Comparison of ENCODE assay signal across 1 cellular context in the genomic region with DNA sequence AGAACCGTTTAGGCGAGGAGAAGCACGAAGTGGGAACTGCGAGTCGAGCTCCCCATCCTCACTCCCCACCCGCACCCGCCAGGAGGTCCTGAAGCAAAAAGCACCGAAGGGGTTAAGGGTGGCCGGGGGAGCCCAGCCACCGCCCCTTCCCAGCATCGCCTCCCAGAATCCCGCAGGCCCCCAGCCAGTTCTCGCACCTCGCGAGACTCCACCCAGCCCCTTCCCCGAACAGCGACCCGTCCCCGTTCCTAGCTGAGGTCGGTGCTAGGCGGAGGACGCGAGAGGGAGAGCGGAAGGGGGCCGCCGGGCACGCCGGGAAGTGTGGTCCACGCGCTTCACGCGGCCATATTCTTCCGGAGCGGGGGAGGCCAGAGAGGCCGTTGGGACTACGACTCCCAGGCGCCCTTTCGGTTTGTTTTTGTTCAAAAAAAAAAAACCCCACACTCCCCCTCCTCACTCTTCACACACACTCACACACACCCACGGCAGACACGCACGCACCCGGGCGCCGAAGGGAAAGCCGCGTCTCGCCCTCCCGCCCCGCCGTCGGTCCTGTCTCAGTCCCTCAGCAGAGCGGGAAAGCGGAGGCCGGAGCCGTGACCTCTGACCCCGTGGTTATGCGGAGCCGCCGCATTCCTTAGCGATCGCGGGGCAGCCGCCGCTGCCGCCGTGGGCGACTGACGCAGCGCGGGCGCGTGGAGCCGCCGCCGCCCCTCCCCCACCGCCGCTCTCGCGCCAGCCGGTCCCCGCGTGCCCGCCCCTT.
TF ChIP-seq lines count a peak whose summit lies in the region.

A gene (plus strand): TSS at position 463 of the 763 bp plus-strand sequence. CDS start 445 bp downstream, outside the sequence.

TF ChIP-seq in HepG2, 621 proteins besides CTCF, POLR2A, EP300 and RAD21 (continued from another document and continues in another):
- TF ChIP-seq ATAD3A (CRISPR knock-in tag; IDR thresholded peaks at IDR 0.05) (no peak), ZNF570 (CRISPR knock-in tag; IDR thresholded peaks at IDR 0.05; ENCODE audit: borderline replicate concordance) (0 out of 2 replicates have a peak, but pooled peaks have one; percentile 50), ZNF451 (CRISPR knock-in tag; IDR thresholded peaks at IDR 0.05) (no peak), HCFC1 (IDR thresholded peaks at IDR 0.05; ENCODE audit: low read depth, low read length) (peak; percentile 99), ZNF737 (CRISPR knock-in tag; IDR thresholded peaks at IDR 0.05; ENCODE audit: borderline replicate concordance) (no peak), FOSL2 (CRISPR knock-in tag; IDR thresholded peaks at IDR 0.05) (peak; percentile 62), ZBTB3 (CRISPR knock-in tag; IDR thresholded peaks at IDR 0.05; ENCODE audit: borderline replicate concordance, low read depth) (peak; percentile 75; the same call in 1 of the 2 replicates), ZNF337 (CRISPR knock-in tag; IDR thresholded peaks at IDR 0.05; ENCODE audit: borderline replicate concordance, low read depth) (peak; percentile 89; the same call in 1 of the 2 replicates), PAWR (CRISPR knock-in tag; IDR thresholded peaks at IDR 0.05; ENCODE audit: borderline replicate concordance) (0 out of 2 replicates have a peak, but pooled peaks have one; percentile 67), FOXJ3 (CRISPR knock-in tag; IDR thresholded peaks at IDR 0.05; ENCODE audit: borderline replicate concordance) (peak; percentile 90; the same call in 1 of the 2 replicates), ELF1 (CRISPR knock-in tag; IDR thresholded peaks at IDR 0.05) (peak; percentile 98), SOX13 (IDR thresholded peaks at IDR 0.05) (peak; percentile 55; the same call in 1 of the 2 replicates), SOX13 (CRISPR knock-in tag; conservative IDR thresholded peaks at IDR 0.05 in 1 of 2, IDR thresholded peaks at IDR 0.05 in 1 of 2) (peak in 1 of 2 experiments; percentile 76; a peak in 2 of 4 replicates), GLI4 (CRISPR knock-in tag; IDR thresholded peaks at IDR 0.05; ENCODE audit: borderline replicate concordance) (peak; percentile 71; the same call in 1 of the 2 replicates), HNRNPLL (IDR thresholded peaks at IDR 0.05; ENCODE audit: low read depth, low read length, poor library complexity, severe bottlenecking) (peak; percentile 96), NFRKB (IDR thresholded peaks at IDR 0.05) (no peak), ARID2 (CRISPR knock-in tag; IDR thresholded peaks at IDR 0.05; ENCODE audit: borderline replicate concordance) (no peak; the same call in 1 of the 2 replicates), ZNF343 (CRISPR knock-in tag; IDR thresholded peaks at IDR 0.05) (peak; percentile 97), TBL1XR1 (IDR thresholded peaks at IDR 0.05; ENCODE audit: borderline replicate concordance, low read length, partially characterized antibody) (peak; percentile 94), MIER2 (CRISPR knock-in tag; IDR thresholded peaks at IDR 0.05) (peak; percentile 84), NFYC (CRISPR knock-in tag; IDR thresholded peaks at IDR 0.05) (peak; percentile 61), THYN1 (CRISPR knock-in tag; IDR thresholded peaks at IDR 0.05; ENCODE audit: borderline replicate concordance, low read depth) (0 out of 2 replicates have a peak, but pooled peaks have one; percentile 88), ZNF263 (CRISPR knock-in tag; IDR thresholded peaks at IDR 0.05) (peak; percentile 80), MTF1 (CRISPR knock-in tag; IDR thresholded peaks at IDR 0.05) (no peak), ZNF382 (CRISPR knock-in tag; IDR thresholded peaks at IDR 0.05; ENCODE audit: borderline replicate concordance) (no peak), TAF1 (CRISPR knock-in tag; IDR thresholded peaks at IDR 0.05) (peak; percentile 100), CEBPG (CRISPR knock-in tag; IDR thresholded peaks at IDR 0.05) (no peak; the same call in 1 of the 2 replicates), HOXA9 (CRISPR knock-in tag; IDR thresholded peaks at IDR 0.05; ENCODE audit: borderline replicate concordance) (0 out of 2 replicates have a peak, but pooled peaks have one; percentile 3), AHR (CRISPR knock-in tag; IDR thresholded peaks at IDR 0.05) (peak; percentile 98; the same call in 1 of the 2 replicates), ZNF879 (CRISPR knock-in tag; IDR thresholded peaks at IDR 0.05) (no peak; the same call in 1 of the 2 replicates), HNF4A (CRISPR knock-in tag; IDR thresholded peaks at IDR 0.05) (peak; percentile 50), ZNF12 (CRISPR knock-in tag; IDR thresholded peaks at IDR 0.05) (peak; percentile 72), CBX1 (IDR thresholded peaks at IDR 0.05; ENCODE audit: low read depth) (peak; percentile 97), ZNF543 (CRISPR knock-in tag; IDR thresholded peaks at IDR 0.05) (peak; percentile 99)
- TF ChIP-seq, protein P1, sequence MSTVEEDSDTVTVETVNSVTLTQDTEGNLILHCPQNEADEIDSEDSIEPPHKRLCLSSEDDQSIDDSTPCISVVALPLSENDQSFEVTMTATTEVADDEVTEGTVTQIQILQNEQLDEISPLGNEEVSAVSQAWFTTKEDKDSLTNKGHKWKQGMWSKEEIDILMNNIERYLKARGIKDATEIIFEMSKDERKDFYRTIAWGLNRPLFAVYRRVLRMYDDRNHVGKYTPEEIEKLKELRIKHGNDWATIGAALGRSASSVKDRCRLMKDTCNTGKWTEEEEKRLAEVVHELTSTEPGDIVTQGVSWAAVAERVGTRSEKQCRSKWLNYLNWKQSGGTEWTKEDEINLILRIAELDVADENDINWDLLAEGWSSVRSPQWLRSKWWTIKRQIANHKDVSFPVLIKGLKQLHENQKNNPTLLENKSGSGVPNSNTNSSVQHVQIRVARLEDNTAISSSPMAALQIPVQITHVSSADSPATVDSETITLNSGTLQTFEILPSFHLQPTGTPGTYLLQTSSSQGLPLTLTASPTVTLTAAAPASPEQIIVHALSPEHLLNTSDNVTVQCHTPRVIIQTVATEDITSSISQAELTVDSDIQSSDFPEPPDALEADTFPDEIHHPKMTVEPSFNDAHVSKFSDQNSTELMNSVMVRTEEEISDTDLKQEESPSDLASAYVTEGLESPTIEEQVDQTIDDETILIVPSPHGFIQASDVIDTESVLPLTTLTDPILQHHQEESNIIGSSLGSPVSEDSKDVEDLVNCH (CRISPR knock-in tag; IDR thresholded peaks at IDR 0.05) = peak; percentile 82; the same call in 1 of the 2 replicates
- TF ChIP-seq, protein P2, sequence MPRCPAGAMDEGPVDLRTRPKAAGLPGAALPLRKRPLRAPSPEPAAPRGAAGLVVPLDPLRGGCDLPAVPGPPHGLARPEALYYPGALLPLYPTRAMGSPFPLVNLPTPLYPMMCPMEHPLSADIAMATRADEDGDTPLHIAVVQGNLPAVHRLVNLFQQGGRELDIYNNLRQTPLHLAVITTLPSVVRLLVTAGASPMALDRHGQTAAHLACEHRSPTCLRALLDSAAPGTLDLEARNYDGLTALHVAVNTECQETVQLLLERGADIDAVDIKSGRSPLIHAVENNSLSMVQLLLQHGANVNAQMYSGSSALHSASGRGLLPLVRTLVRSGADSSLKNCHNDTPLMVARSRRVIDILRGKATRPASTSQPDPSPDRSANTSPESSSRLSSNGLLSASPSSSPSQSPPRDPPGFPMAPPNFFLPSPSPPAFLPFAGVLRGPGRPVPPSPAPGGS (CRISPR knock-in tag; IDR thresholded peaks at IDR 0.05) = peak; percentile 91; the same call in 1 of the 2 replicates
- TF ChIP-seq, protein P3, sequence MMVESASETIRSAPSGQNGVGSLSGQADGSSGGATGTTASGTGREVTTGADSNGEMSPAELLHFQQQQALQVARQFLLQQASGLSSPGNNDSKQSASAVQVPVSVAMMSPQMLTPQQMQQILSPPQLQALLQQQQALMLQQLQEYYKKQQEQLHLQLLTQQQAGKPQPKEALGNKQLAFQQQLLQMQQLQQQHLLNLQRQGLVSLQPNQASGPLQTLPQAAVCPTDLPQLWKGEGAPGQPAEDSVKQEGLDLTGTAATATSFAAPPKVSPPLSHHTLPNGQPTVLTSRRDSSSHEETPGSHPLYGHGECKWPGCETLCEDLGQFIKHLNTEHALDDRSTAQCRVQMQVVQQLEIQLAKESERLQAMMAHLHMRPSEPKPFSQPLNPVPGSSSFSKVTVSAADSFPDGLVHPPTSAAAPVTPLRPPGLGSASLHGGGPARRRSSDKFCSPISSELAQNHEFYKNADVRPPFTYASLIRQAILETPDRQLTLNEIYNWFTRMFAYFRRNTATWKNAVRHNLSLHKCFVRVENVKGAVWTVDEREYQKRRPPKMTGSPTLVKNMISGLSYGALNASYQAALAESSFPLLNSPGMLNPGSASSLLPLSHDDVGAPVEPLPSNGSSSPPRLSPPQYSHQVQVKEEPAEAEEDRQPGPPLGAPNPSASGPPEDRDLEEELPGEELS (CRISPR knock-in tag; IDR thresholded peaks at IDR 0.05) = peak; percentile 86
- TF ChIP-seq, protein P4, sequence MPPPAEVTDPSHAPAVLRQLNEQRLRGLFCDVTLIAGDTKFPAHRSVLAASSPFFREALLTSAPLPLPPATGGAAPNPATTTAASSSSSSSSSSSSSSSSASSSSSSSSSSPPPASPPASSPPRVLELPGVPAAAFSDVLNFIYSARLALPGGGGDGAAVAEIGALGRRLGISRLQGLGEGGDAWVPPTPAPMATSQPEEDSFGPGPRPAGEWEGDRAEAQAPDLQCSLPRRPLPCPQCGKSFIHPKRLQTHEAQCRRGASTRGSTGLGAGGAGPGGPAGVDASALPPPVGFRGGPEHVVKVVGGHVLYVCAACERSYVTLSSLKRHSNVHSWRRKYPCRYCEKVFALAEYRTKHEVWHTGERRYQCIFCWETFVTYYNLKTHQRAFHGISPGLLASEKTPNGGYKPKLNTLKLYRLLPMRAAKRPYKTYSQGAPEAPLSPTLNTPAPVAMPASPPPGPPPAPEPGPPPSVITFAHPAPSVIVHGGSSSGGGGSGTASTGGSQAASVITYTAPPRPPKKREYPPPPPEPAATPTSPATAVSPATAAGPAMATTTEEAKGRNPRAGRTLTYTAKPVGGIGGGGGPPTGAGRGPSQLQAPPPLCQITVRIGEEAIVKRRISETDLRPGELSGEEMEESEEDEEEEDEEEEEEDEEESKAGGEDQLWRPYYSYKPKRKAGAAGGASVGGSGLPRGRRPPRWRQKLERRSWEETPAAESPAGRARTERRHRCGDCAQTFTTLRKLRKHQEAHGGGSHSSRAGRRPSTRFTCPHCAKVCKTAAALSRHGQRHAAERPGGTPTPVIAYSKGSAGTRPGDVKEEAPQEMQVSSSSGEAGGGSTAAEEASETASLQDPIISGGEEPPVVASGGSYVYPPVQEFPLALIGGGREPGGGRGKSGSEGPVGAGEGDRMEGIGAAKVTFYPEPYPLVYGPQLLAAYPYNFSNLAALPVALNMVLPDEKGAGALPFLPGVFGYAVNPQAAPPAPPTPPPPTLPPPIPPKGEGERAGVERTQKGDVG (CRISPR knock-in tag; IDR thresholded peaks at IDR 0.05; ENCODE audit: borderline replicate concordance) = peak; percentile 99
- TF ChIP-seq, protein P5, sequence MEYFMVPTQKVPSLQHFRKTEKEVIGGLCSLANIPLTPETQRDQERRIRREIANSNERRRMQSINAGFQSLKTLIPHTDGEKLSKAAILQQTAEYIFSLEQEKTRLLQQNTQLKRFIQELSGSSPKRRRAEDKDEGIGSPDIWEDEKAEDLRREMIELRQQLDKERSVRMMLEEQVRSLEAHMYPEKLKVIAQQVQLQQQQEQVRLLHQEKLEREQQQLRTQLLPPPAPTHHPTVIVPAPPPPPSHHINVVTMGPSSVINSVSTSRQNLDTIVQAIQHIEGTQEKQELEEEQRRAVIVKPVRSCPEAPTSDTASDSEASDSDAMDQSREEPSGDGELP (IDR thresholded peaks at IDR 0.05; ENCODE audit: borderline replicate concordance, low read depth) = peak; percentile 75; the same call in 1 of the 2 replicates
- TF ChIP-seq, protein P6, sequence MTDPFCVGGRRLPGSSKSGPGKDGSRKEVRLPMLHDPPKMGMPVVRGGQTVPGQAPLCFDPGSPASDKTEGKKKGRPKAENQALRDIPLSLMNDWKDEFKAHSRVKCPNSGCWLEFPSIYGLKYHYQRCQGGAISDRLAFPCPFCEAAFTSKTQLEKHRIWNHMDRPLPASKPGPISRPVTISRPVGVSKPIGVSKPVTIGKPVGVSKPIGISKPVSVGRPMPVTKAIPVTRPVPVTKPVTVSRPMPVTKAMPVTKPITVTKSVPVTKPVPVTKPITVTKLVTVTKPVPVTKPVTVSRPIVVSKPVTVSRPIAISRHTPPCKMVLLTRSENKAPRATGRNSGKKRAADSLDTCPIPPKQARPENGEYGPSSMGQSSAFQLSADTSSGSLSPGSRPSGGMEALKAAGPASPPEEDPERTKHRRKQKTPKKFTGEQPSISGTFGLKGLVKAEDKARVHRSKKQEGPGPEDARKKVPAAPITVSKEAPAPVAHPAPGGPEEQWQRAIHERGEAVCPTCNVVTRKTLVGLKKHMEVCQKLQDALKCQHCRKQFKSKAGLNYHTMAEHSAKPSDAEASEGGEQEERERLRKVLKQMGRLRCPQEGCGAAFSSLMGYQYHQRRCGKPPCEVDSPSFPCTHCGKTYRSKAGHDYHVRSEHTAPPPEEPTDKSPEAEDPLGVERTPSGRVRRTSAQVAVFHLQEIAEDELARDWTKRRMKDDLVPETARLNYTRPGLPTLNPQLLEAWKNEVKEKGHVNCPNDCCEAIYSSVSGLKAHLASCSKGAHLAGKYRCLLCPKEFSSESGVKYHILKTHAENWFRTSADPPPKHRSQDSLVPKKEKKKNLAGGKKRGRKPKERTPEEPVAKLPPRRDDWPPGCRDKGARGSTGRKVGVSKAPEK (CRISPR knock-in tag; IDR thresholded peaks at IDR 0.05; ENCODE audit: borderline replicate concordance) = peak; percentile 77; the same call in 1 of the 2 replicates
- TF ChIP-seq, protein P7, sequence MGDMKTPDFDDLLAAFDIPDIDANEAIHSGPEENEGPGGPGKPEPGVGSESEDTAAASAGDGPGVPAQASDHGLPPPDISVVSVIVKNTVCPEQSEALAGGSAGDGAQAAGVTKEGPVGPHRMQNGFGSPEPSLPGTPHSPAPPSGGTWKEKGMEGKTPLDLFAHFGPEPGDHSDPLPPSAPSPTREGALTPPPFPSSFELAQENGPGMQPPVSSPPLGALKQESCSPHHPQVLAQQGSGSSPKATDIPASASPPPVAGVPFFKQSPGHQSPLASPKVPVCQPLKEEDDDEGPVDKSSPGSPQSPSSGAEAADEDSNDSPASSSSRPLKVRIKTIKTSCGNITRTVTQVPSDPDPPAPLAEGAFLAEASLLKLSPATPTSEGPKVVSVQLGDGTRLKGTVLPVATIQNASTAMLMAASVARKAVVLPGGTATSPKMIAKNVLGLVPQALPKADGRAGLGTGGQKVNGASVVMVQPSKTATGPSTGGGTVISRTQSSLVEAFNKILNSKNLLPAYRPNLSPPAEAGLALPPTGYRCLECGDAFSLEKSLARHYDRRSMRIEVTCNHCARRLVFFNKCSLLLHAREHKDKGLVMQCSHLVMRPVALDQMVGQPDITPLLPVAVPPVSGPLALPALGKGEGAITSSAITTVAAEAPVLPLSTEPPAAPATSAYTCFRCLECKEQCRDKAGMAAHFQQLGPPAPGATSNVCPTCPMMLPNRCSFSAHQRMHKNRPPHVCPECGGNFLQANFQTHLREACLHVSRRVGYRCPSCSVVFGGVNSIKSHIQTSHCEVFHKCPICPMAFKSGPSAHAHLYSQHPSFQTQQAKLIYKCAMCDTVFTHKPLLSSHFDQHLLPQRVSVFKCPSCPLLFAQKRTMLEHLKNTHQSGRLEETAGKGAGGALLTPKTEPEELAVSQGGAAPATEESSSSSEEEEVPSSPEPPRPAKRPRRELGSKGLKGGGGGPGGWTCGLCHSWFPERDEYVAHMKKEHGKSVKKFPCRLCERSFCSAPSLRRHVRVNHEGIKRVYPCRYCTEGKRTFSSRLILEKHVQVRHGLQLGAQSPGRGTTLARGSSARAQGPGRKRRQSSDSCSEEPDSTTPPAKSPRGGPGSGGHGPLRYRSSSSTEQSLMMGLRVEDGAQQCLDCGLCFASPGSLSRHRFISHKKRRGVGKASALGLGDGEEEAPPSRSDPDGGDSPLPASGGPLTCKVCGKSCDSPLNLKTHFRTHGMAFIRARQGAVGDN (CRISPR knock-in tag; IDR thresholded peaks at IDR 0.05) = peak; percentile 96
